28 cellular contexts compared by ENCODE assay signal in genomic region chr19:6914321-6914720, GRCh38. TPM values are rescaled to one million over a fixed set of nuclear protein-coding genes. Genes with fewer than 3 reads are reported as not detected.
"Had no signal": no experiment of that assay in that cellular context is flagged by ENCODE, and none has a peak within 500 bp of the region (broad histone marks: within the 10 kb centered on the region; RNA-seq: fewer than 3 reads in every experiment).

No MANE protein-coding gene starts in this region.

- FAIRE-seq: urothelium cell line had no signal

- H3K4me1 ChIP-seq: stomach, suprapubic skin, testis, thyroid gland, tibial artery, tibial nerve, transverse colon, upper lobe of left lung, upper lobe of right lung, uterus, vagina had no signal

- H3K36me3 Mint-ChIP-seq: type B pancreatic cell had no signal

- H3K27ac Mint-ChIP-seq: stimulated activated memory B cell treated with anti-CD40 and anti-IgM and Interleukin-4, amounts not matched to agents 10 μg/mL and 1 μg/mL and 100 μg/mL, for 72 hours; stimulated activated naive B cell treated with anti-CD40 and anti-IgM and Interleukin-4, amounts not matched to agents 10 μg/mL and 1 μg/mL and 100 μg/mL, for 72 hours; stimulated activated naive CD8-positive, alpha-beta T cell treated with anti-CD3 and anti-CD28 coated beads, Interleukin-15, amount 100 ng/mL, for 72 hours; stimulated activated naive CD8-positive, alpha-beta T cell treated with anti-CD3 and anti-CD28 coated beads, Interleukin-15, Interleukin-2, amounts not matched to agents 100 ng/mL and 50 ng/mL, for 24 hours; type B pancreatic cell had no signal

- H3K4me3 Mint-ChIP-seq: stimulated activated memory B cell treated with anti-CD40 and anti-IgM and Interleukin-4, amounts not matched to agents 10 μg/mL and 1 μg/mL and 100 μg/mL, for 72 hours; stimulated activated naive B cell treated with anti-CD40 and anti-IgM and Interleukin-4, amounts not matched to agents 10 μg/mL and 1 μg/mL and 100 μg/mL, for 72 hours; stimulated activated naive CD8-positive, alpha-beta T cell treated with anti-CD3 and anti-CD28 coated beads, Interleukin-15, amount 100 ng/mL, for 72 hours; stimulated activated naive CD8-positive, alpha-beta T cell treated with anti-CD3 and anti-CD28 coated beads, Interleukin-15, Interleukin-2, amounts not matched to agents 100 ng/mL and 50 ng/mL, for 24 hours; type B pancreatic cell had no signal

- ATAC-seq: stimulated activated memory B cell treated with anti-CD40 and anti-IgM and Interleukin-4, amounts not matched to agents 10 μg/mL and 1 μg/mL and 100 μg/mL, for 72 hours; stimulated activated naive B cell treated with anti-CD40 and anti-IgM and Interleukin-4, amounts not matched to agents 10 μg/mL and 1 μg/mL and 100 μg/mL, for 72 hours; stimulated activated naive CD8-positive, alpha-beta T cell treated with anti-CD3 and anti-CD28 coated beads, Interleukin-15, amount 100 ng/mL, for 72 hours; stimulated activated naive CD8-positive, alpha-beta T cell treated with anti-CD3 and anti-CD28 coated beads, Interleukin-15, Interleukin-2, amounts not matched to agents 100 U/mL and 50 U/mL, for 24 hours; upper lobe of right lung had no signal

- H3K27me3 ChIP-seq: stomach, suprapubic skin, testis, thyroid gland, tibial artery, tibial nerve, transverse colon, upper lobe of left lung, upper lobe of right lung, uterus, vagina had no signal

- H3K27ac ChIP-seq: stomach, suprapubic skin, testis, thoracic aorta, thyroid gland, tibial artery, tibial nerve, transverse colon, upper lobe of left lung, upper lobe of right lung, uterus, vagina had no signal

- H3K9me3 ChIP-seq: testis, thyroid gland, upper lobe of right lung, uterus, vagina had no signal

- H3K27me3 Mint-ChIP-seq: stimulated activated naive CD8-positive, alpha-beta T cell treated with anti-CD3 and anti-CD28 coated beads, Interleukin-15, amount 100 ng/mL, for 72 hours; stimulated activated naive CD8-positive, alpha-beta T cell treated with anti-CD3 and anti-CD28 coated beads, Interleukin-15, Interleukin-2, amounts not matched to agents 100 ng/mL and 50 ng/mL, for 24 hours; type B pancreatic cell had no signal

- H3K36me3 ChIP-seq: stomach, suprapubic skin, thoracic aorta, thyroid gland, tibial artery, tibial nerve, transverse colon, upper lobe of left lung, upper lobe of right lung, uterus, vagina had no signal

- H3K4me1 Mint-ChIP-seq: stimulated activated memory B cell treated with anti-CD40 and anti-IgM and Interleukin-4, amounts not matched to agents 10 μg/mL and 1 μg/mL and 100 μg/mL, for 72 hours; stimulated activated naive B cell treated with anti-CD40 and anti-IgM and Interleukin-4, amounts not matched to agents 10 μg/mL and 1 μg/mL and 100 μg/mL, for 72 hours; stimulated activated naive CD8-positive, alpha-beta T cell treated with anti-CD3 and anti-CD28 coated beads, Interleukin-15, amount 100 ng/mL, for 72 hours had no signal

- H3K4me3 ChIP-seq: stomach, suprapubic skin, testis, thoracic aorta, thyroid gland, tibial artery, tibial nerve, transverse colon, upper lobe of left lung, upper lobe of right lung, uterus, vagina had no signal

- DNase-seq: stimulated activated CD4-positive, alpha-beta T cell treated with anti-CD3 and anti-CD28 coated beads, Interleukin-2, amount 100 ng/mL, for 48 hours; stimulated activated CD4-positive, alpha-beta T cell treated with anti-CD3 and anti-CD28 coated beads, Interleukin-4, amount 100 ng/mL, for 1 hour; stimulated activated CD4-positive, alpha-beta T cell treated with anti-CD3 and anti-CD28 coated beads, Interleukin-4, amount 100 ng/mL, for 24 hours; stimulated activated CD4-positive, alpha-beta T cell treated with anti-CD3 and anti-CD28 coated beads, Interleukin-4, amount 100 ng/mL, for 4 hours; stimulated activated CD8-positive, alpha-beta memory T cell treated with anti-CD3 and anti-CD28 coated beads, Interleukin-4, amount 100 ng/mL, for 48 hours; stimulated activated naive B cell treated with anti-CD40 and anti-IgM and Interleukin-4, amounts not matched to agents 10 μg/mL and 1 μg/mL and 100 μg/mL, for 72 hours; stimulated activated naive CD4-positive, alpha-beta T cell; stimulated activated naive CD4-positive, alpha-beta T cell treated with Interleukin-2 at 50 U/mL for 16 hours; stimulated activated naive CD8-positive, alpha-beta T cell treated with anti-CD3 and anti-CD28 coated beads, Interleukin-15, amount 100 ng/mL, for 72 hours; stimulated activated naive CD8-positive, alpha-beta T cell treated with anti-CD3 and anti-CD28 coated beads, Interleukin-15, Interleukin-2, amounts not matched to agents 100 U/mL and 50 U/mL, for 24 hours; stomach; substantia nigra; testis; thyroid gland; tibial artery; transverse colon; trophoblast cell; upper lobe of left lung; upper lobe of right lung; uterus had no signal

RNA-seq across cellular contexts. Expression of gene ADGRE1, which starts 26.9 kb away (rescaled TPM):
- total RNA-seq: suprapubic skin, thyroid gland, vagina had no signal
